13 cellular contexts compared by ENCODE assay signal in the genomic region with DNA sequence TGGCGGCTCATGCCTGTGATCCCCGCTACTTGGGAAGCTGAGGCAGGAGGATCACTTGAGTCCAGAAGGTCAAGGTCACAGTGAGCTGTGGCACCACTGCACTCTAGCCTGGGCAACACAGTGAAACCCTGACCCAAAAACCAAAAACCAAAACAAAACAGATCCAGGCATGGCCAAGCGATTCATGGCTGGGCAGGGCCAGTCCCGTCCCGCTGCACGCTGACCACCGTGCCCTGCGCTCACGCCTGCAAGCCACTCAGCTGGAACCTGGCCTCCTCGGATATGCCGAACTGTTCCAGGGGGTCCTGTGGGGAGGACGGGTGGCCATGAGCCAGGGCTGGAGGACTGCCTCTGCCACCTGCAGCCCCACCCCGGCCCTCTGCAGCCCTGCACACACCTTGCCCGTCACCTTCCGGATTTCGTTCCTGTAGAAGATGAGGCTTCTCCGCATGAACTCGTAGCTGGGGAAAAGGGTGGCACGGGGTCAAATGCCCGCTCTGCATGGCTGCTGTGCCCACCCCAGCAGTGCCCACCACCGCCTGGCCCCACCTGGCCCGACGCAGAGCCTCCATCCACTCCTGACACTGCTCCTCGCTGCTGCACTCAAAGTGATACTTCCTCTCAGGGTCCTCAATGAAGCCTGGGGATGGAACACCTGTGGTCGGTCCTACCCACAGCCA. TPM values are rescaled to one million over a fixed set of nuclear protein-coding genes. Genes with fewer than 3 reads are reported as not detected.
DNase-seq lines count a peak whose midpoint lies in the region; ATAC-seq and TF ChIP-seq lines count a peak whose summit lies in the region.
"Had no signal": no experiment of that assay in that cellular context is flagged by ENCODE, and none has a peak within 500 bp of the region (broad histone marks: within the 10 kb centered on the region; RNA-seq: fewer than 3 reads in every experiment).

No MANE protein-coding gene starts in this region.

- no peak overlapping the region for H2BK15ac ChIP-seq in H9 (ENCODE audit: low read depth, low read length)

- H3K4me1 ChIP-seq in CD4-positive, CD25-positive, alpha-beta regulatory T cell (ENCODE audit: control insufficient read depth, insufficient read depth, low read length, poor library complexity, severe bottlenecking), result peaks cover 40% of the 10 kb centered on the region
- peaks cover 4% of the 10 kb centered on the region; the same call in 1 of the 2 replicates for H3K4me1 ChIP-seq in H9 (ENCODE audit: insufficient read depth, low read length)
- H3K4me1 ChIP-seq in body of pancreas, result peaks cover 43% of the 10 kb centered on the region

- peak overlapping the region; percentile 43 to 100 (median 94) for H3K4me3 Mint-ChIP-seq in CD4-positive, CD25-positive, alpha-beta regulatory T cell
- peak overlapping the region; percentile 96 to 97; a peak in 4 of 5 replicates for H3K4me3 Mint-ChIP-seq in H9
- H3K4me3 Mint-ChIP-seq in activated naive CD8-positive, alpha-beta T cell treated with anti-CD3 and anti-CD28 coated beads for 36 hours, result peak overlapping the region; percentile 97
- H3K4me3 Mint-ChIP-seq in naive thymus-derived CD8-positive, alpha-beta T cell, result peak overlapping the region in 7 of 10 donors; percentile 5 to 100 (median 87)

- H2AFZ ChIP-seq in H9 (ENCODE audit: low read length), result no peak overlapping the region

- ATAC-seq in CD4-positive, CD25-positive, alpha-beta regulatory T cell (ENCODE audit: low read depth in 2 of 2), result no peak
- no peak for ATAC-seq in naive thymus-derived CD8-positive, alpha-beta T cell
- no peak for ATAC-seq in body of pancreas
- ATAC-seq: sciatic nerve had no signal

- peaks cover 17% of the 10 kb centered on the region for H3K79me2 ChIP-seq in H9 (ENCODE audit: insufficient read depth, low read length)

- WGBS in H9 (ENCODE audit: extremely low coverage, insufficient read length, low lambda C conversion rate), result no CpG with 5 or more reads among the region's 25 CpGs
- WGBS in body of pancreas, 2 donors, result 84 to 91% methylated on average over 20 to 25 of the region's 25 CpGs

- no peak overlapping the region for H3K4me2 ChIP-seq in H9 (ENCODE audit: insufficient read depth, insufficient read length, low read length)

- no peaks in the 10 kb centered on the region for H3K9me3 ChIP-seq in CD4-positive, CD25-positive, alpha-beta regulatory T cell (ENCODE audit: control insufficient read depth in 2 of 2, low read length in 2 of 2)
- no peaks in the 10 kb centered on the region for H3K9me3 ChIP-seq in H9 (ENCODE audit: control insufficient read depth, low read depth, low read length)
- H3K9me3 ChIP-seq in body of pancreas, result no peaks in the 10 kb centered on the region
- H3K9me3 ChIP-seq: suprapubic skin had no signal

- H3K79me1 ChIP-seq in H9 (ENCODE audit: insufficient read depth, low read depth, low read length, poor library complexity, severe bottlenecking), result no peaks in the 10 kb centered on the region

- H4K20me1 ChIP-seq in H9 (ENCODE audit: control insufficient read depth, insufficient read depth, insufficient read length), result no peaks in the 10 kb centered on the region

- no peak overlapping the region for H3K4me3 ChIP-seq in CD4-positive, CD25-positive, alpha-beta regulatory T cell (ENCODE audit: low read depth, low read length)
- H3K4me3 ChIP-seq in body of pancreas, result no peak overlapping the region
- H3K4me3 ChIP-seq: SK-N-MC, suprapubic skin had no signal

- H3K23ac ChIP-seq in H9 (ENCODE audit: insufficient read length, low read depth, low read length), result no peak overlapping the region

- H3K27ac ChIP-seq in CD4-positive, CD25-positive, alpha-beta regulatory T cell (ENCODE audit: insufficient read depth, low read length, poor library complexity, severe bottlenecking), result peak overlapping the region; percentile 2
- H3K27ac ChIP-seq in H9 (ENCODE audit: insufficient read length, low read depth, low read length), result no peak overlapping the region
- peak overlapping the region in 2 of 4 donors; percentile 26 to 29 for H3K27ac ChIP-seq in body of pancreas
- H3K27ac ChIP-seq: SK-N-MC, suprapubic skin had no signal

- H4K8ac ChIP-seq in H9 (replicated peaks; ENCODE audit: insufficient read length, low read depth, low read length), result no peak overlapping the region

- peaks cover 5% of the 10 kb centered on the region for H3K27me3 Mint-ChIP-seq in CD4-positive, CD25-positive, alpha-beta regulatory T cell
- H3K27me3 Mint-ChIP-seq in H9 (ENCODE audit: low read depth), result no peaks in the 10 kb centered on the region; the same call in 1 of the 2 replicates
- no peaks in the 10 kb centered on the region for H3K27me3 Mint-ChIP-seq in activated naive CD8-positive, alpha-beta T cell treated with anti-CD3 and anti-CD28 coated beads for 36 hours
- H3K27me3 Mint-ChIP-seq in naive thymus-derived CD8-positive, alpha-beta T cell, result peaks cover 0 to 4% (median 0%) of the 10 kb centered on the region in 5 donors

- no peak overlapping the region for H2BK5ac ChIP-seq in H9 (ENCODE audit: insufficient read length, low read length)

- no peak overlapping the region for H3K56ac ChIP-seq in H9 (ENCODE audit: insufficient read length, low read depth, low read length)

- H3K14ac ChIP-seq in H9 (ENCODE audit: insufficient read depth, low read length), result no peak overlapping the region; the same call in 1 of the 2 replicates

- no peaks in the 10 kb centered on the region for H3K27me3 ChIP-seq in CD4-positive, CD25-positive, alpha-beta regulatory T cell (ENCODE audit: control insufficient read depth, insufficient read depth, low read length)
- H3K27me3 ChIP-seq in H9 (ENCODE audit: insufficient read depth, low read length) (no peaks in the 10 kb centered on the region), body of pancreas (no peaks in the 10 kb centered on the region)
- H3K27me3 ChIP-seq: suprapubic skin had no signal

- intact Hi-C loops in body of pancreas (cut with DNase I), result no loop called here

- H3K36me3 Mint-ChIP-seq in CD4-positive, CD25-positive, alpha-beta regulatory T cell, result peaks cover 13% of the 10 kb centered on the region
- peaks cover 16 to 59% (median 42%) of the 10 kb centered on the region in 3 experiments for H3K36me3 Mint-ChIP-seq in H9 (ENCODE audit: insufficient read depth in 1 of 3, low read depth in 3 of 3)
- peaks cover 37% of the 10 kb centered on the region for H3K36me3 Mint-ChIP-seq in activated naive CD8-positive, alpha-beta T cell treated with anti-CD3 and anti-CD28 coated beads for 36 hours
- H3K36me3 Mint-ChIP-seq in naive thymus-derived CD8-positive, alpha-beta T cell, result peaks cover 3 to 31% (median 4%) of the 10 kb centered on the region in 3 donors

- no peak overlapping the region for H2AK5ac ChIP-seq in H9 (ENCODE audit: insufficient read length, low read length)

- CTCF ChIA-PET in GM10248 (lab: Yijun Ruan, JAX), result interaction anchor here (0.7 to 1.2 kb wide), 2 partner anchors 40 to 159 kb away, joined by 3 to 4 read pairs; no protein-coding TSS in a partner anchor

- H3K23me2 ChIP-seq in H9 (ENCODE audit: insufficient read length, low read depth, low read length, poor library complexity, severe bottlenecking), result peaks cover 9% of the 10 kb centered on the region

- no peak overlapping the region for H2BK12ac ChIP-seq in H9 (ENCODE audit: insufficient read length, low read depth, low read length)

- H3K36me3 ChIP-seq in CD4-positive, CD25-positive, alpha-beta regulatory T cell (ENCODE audit: control insufficient read depth, insufficient read depth, low read length), result peaks cover 2% of the 10 kb centered on the region
- H3K36me3 ChIP-seq in body of pancreas (replicated peaks in 1 of 2; ENCODE audit: insufficient read depth in 1 of 2, low read depth in 2 of 2), result peaks cover 4 to 8% of the 10 kb centered on the region in 2 donors

- no peak overlapping the region for H4K91ac ChIP-seq in H9 (ENCODE audit: insufficient read length, low read depth, low read length)

- H3K18ac ChIP-seq in H9 (ENCODE audit: insufficient read length, low read depth, low read length), result no peak overlapping the region

- no peak overlapping the region for H2BK120ac ChIP-seq in H9 (ENCODE audit: low read depth, low read length, poor library complexity, severe bottlenecking)

- TF ChIP-seq POLR2A in body of pancreas (IDR thresholded peaks at IDR 0.05), result no peak

- H3K4ac ChIP-seq in H9 (ENCODE audit: low read depth, low read length), result no peak overlapping the region

- TF ChIP-seq CTCF in H9 (conservative IDR thresholded peaks at IDR 0.05) (no peak), body of pancreas (IDR thresholded peaks at IDR 0.05) (no peak), GM10248 (IDR thresholded peaks at IDR 0.05; ENCODE audit: control extremely low read depth, extremely low read depth, low read depth, missing control alignments) (no peak)

- no peak overlapping the region for H3T11ph ChIP-seq in H9 (ENCODE audit: low read length)

- POLR2A ChIA-PET in naive thymus-derived CD8-positive, alpha-beta T cell (lab: Charles Lee), result interaction anchor here (0.6 to 13.1 kb wide), 4 partner anchors 15 to 82 kb away, joined by 3 to 262 read pairs (median 6); a partner anchor contains a TSS
- POLR2A ChIA-PET in GM10248 (lab: Yijun Ruan, JAX), result no interaction called here

- no peak overlapping the region for H2BK20ac ChIP-seq in H9 (ENCODE audit: low read depth, low read length, poor library complexity, severe bottlenecking)

- H4K5ac ChIP-seq in H9 (ENCODE audit: insufficient read length, low read depth, low read length), result no peak overlapping the region

- peaks cover 6 to 44% (median 28%) of the 10 kb centered on the region in 4 donors for H3K4me1 Mint-ChIP-seq in CD4-positive, CD25-positive, alpha-beta regulatory T cell
- H3K4me1 Mint-ChIP-seq in H9, result peaks cover 19 to 24% of the 10 kb centered on the region in 2 experiments
- peaks cover 36% of the 10 kb centered on the region for H3K4me1 Mint-ChIP-seq in activated naive CD8-positive, alpha-beta T cell treated with anti-CD3 and anti-CD28 coated beads for 36 hours
- H3K4me1 Mint-ChIP-seq in naive thymus-derived CD8-positive, alpha-beta T cell, result peaks cover 21 to 40% (median 36%) of the 10 kb centered on the region in 4 donors

- H3K9ac ChIP-seq in H9 (ENCODE audit: extremely low read depth, insufficient read length, low read length), result no peak overlapping the region

- no peak for DNase-seq in CD4-positive, CD25-positive, alpha-beta regulatory T cell
- no peak for DNase-seq in H9
- no peak for DNase-seq in activated naive CD8-positive, alpha-beta T cell treated with anti-CD3 and anti-CD28 coated beads for 36 hours
- DNase-seq in naive thymus-derived CD8-positive, alpha-beta T cell, result no peak
- no peak for DNase-seq in stimulated activated CD4-positive, alpha-beta T cell treated with anti-CD3 and anti-CD28 coated beads, Interleukin-4, amount 100 ng/mL, for 24 hours
- DNase-seq in body of pancreas, result no peak
- no peak for DNase-seq in GM10248 (ENCODE audit: extremely low spot score)
- DNase-seq in NK-92 treated with Interleukin-12 subunit alpha and Interleukin-12 subunit beta, amount 100 ng/mL, for 24 hours (lab: John Stamatoyannopoulos, UW), result no peak
- DNase-seq: activated CD4-positive, alpha-beta T cell treated with anti-CD3 and anti-CD28 coated beads, Interleukin-2, amount 50 U/mL, for 4 hours; NCI-H2029 had no signal

- peak overlapping the region in 2 of 3 donors; percentile 69 to 86 for H3K27ac Mint-ChIP-seq in CD4-positive, CD25-positive, alpha-beta regulatory T cell
- H3K27ac Mint-ChIP-seq in H9, result peak overlapping the region in 2 of 3 experiments; percentile 37 to 75; a peak in 3 of 7 replicates
- peak overlapping the region; percentile 54 for H3K27ac Mint-ChIP-seq in activated naive CD8-positive, alpha-beta T cell treated with anti-CD3 and anti-CD28 coated beads for 36 hours
- peak overlapping the region in 6 of 10 donors; percentile 59 to 95 (median 69) for H3K27ac Mint-ChIP-seq in naive thymus-derived CD8-positive, alpha-beta T cell

- H3K9me3 Mint-ChIP-seq in CD4-positive, CD25-positive, alpha-beta regulatory T cell, result no peaks in the 10 kb centered on the region
- peaks cover 0 to 3% of the 10 kb centered on the region in 2 experiments; a peak in 1 of 5 replicates for H3K9me3 Mint-ChIP-seq in H9
- H3K9me3 Mint-ChIP-seq in activated naive CD8-positive, alpha-beta T cell treated with anti-CD3 and anti-CD28 coated beads for 36 hours, result no peaks in the 10 kb centered on the region
- no peaks in the 10 kb centered on the region for H3K9me3 Mint-ChIP-seq in naive thymus-derived CD8-positive, alpha-beta T cell

RNA-seq across cellular contexts. Expression of a gene that starts 2.4 kb away (rescaled TPM):
- total RNA-seq in CD4-positive, CD25-positive, alpha-beta regulatory T cell, result 50.3 TPM
- polyA plus RNA-seq in CD4-positive, CD25-positive, alpha-beta regulatory T cell, result 100 to 1,000 TPM in 3 of 4 donors, 10 to 100 TPM in 1; 97.7 to 121 (median 108) TPM
- total RNA-seq in H9 (2021) (139 and 148 TPM in 2 replicates), body of pancreas (10 to 100 TPM; 47.5 to 89.0 TPM)
- 10 to 100 TPM; 82.7 to 84.6 TPM for total RNA-seq in activated naive CD8-positive, alpha-beta T cell treated with anti-CD3 and anti-CD28 coated beads for 36 hours
- total RNA-seq in naive thymus-derived CD8-positive, alpha-beta T cell, result 10 to 100 TPM; 56.7 to 59.8 TPM
- polyA plus RNA-seq in naive thymus-derived CD8-positive, alpha-beta T cell, result 100 to 1,000 TPM in 2 of 3 donors, 10 to 100 TPM in 1; 85.2 to 106 (median 101) TPM

RNA-seq across cellular contexts. Expression of a gene that starts 2.9 kb away (rescaled TPM):
- 146 TPM for total RNA-seq in CD4-positive, CD25-positive, alpha-beta regulatory T cell
- 10 to 100 TPM; 13.5 to 26.0 (median 20.0) TPM for polyA plus RNA-seq in CD4-positive, CD25-positive, alpha-beta regulatory T cell
- 166 and 167 TPM in 2 replicates for total RNA-seq in H9 (2021)
- total RNA-seq in activated naive CD8-positive, alpha-beta T cell treated with anti-CD3 and anti-CD28 coated beads for 36 hours, result 100 to 1,000 TPM; 160 to 162 TPM
- 100 to 1,000 TPM; 149 to 162 TPM for total RNA-seq in naive thymus-derived CD8-positive, alpha-beta T cell
- polyA plus RNA-seq in naive thymus-derived CD8-positive, alpha-beta T cell, result 10 to 100 TPM; 16.3 to 33.5 (median 26.0) TPM
- 10 to 100 TPM; 15.5 to 30.1 TPM for total RNA-seq in body of pancreas

RNA-seq across cellular contexts. Expression of a gene that starts 15.4 kb away (rescaled TPM):
- total RNA-seq in CD4-positive, CD25-positive, alpha-beta regulatory T cell, result 3.5 TPM
- not detected for polyA plus RNA-seq in CD4-positive, CD25-positive, alpha-beta regulatory T cell
- total RNA-seq in H9 (2021), result 70.2 and 70.7 TPM in 2 replicates
- total RNA-seq in activated naive CD8-positive, alpha-beta T cell treated with anti-CD3 and anti-CD28 coated beads for 36 hours, result 1 to 10 TPM; 7.4 to 10.0 TPM
- 10 to 100 TPM; 13.6 to 14.0 TPM for total RNA-seq in naive thymus-derived CD8-positive, alpha-beta T cell
- not detected for polyA plus RNA-seq in naive thymus-derived CD8-positive, alpha-beta T cell
- 10 to 100 TPM in 1 of 2 donors, under 1 TPM in 1; 0.99 to 11.7 TPM for total RNA-seq in body of pancreas

RNA-seq across cellular contexts. Expression of a gene that starts 22.5 kb away (rescaled TPM):
- total RNA-seq in CD4-positive, CD25-positive, alpha-beta regulatory T cell, result 0.99 TPM
- polyA plus RNA-seq in CD4-positive, CD25-positive, alpha-beta regulatory T cell, result 1 to 10 TPM in 3 of 4 donors, under 1 TPM in 1; 0.89 to 2.4 (median 1.8) TPM
- total RNA-seq in H9 (2021), result 0.90 and 1.1 TPM in 2 replicates
- total RNA-seq in activated naive CD8-positive, alpha-beta T cell treated with anti-CD3 and anti-CD28 coated beads for 36 hours, result under 1 TPM; 0.45 to 0.50 TPM
- under 1 TPM in 1 of 2 experiments, not detected in 1; 0.70 TPM for total RNA-seq in naive thymus-derived CD8-positive, alpha-beta T cell
- 1 to 10 TPM in 1 of 3 donors, under 1 TPM in 2; 0.41 to 1.3 (median 0.59) TPM for polyA plus RNA-seq in naive thymus-derived CD8-positive, alpha-beta T cell
- total RNA-seq in body of pancreas, result not detected
- total RNA-seq: sciatic nerve, suprapubic skin had no signal

RNA-seq across cellular contexts. Expression of a gene that starts 48.2 kb away (rescaled TPM):
- total RNA-seq in CD4-positive, CD25-positive, alpha-beta regulatory T cell, result not detected
- polyA plus RNA-seq in CD4-positive, CD25-positive, alpha-beta regulatory T cell, result under 1 TPM; 0.10 to 0.32 (median 0.15) TPM
- total RNA-seq in H9 (2021), result not detected in 2 replicates
- total RNA-seq in activated naive CD8-positive, alpha-beta T cell treated with anti-CD3 and anti-CD28 coated beads for 36 hours, result not detected
- total RNA-seq in naive thymus-derived CD8-positive, alpha-beta T cell, result under 1 TPM; 0.14 to 0.23 TPM
- under 1 TPM in 1 of 3 donors, not detected in 2; 0.15 TPM for polyA plus RNA-seq in naive thymus-derived CD8-positive, alpha-beta T cell
- under 1 TPM; 0.66 to 0.78 TPM for total RNA-seq in body of pancreas
